7 cellular contexts compared by ENCODE assay signal in genomic region chr1:153572569-153573015, GRCh38. TPM values are rescaled to one million over a fixed set of nuclear protein-coding genes. Genes with fewer than 3 reads are reported as not detected.
DNase-seq lines count a peak whose midpoint lies in the region; ATAC-seq and TF ChIP-seq lines count a peak whose summit lies in the region.

No MANE protein-coding gene starts in this region.

- no peaks in the 10 kb centered on the region for H3K36me3 Mint-ChIP-seq in activated T-cell treated with anti-CD3 and anti-CD28 coated beads, Interleukin-2, amount 50 U/mL, for 4 hours (ENCODE audit: insufficient read depth)
- no peaks in the 10 kb centered on the region for H3K36me3 Mint-ChIP-seq in neural crest cell (ENCODE audit: low read depth)

- peak; percentile 76 for TF ChIP-seq CTCF in GM12865 (IDR thresholded peaks at IDR 0.05; ENCODE audit: insufficient read depth, low read depth, low read length, missing control alignments)
- peak; percentile 98 for TF ChIP-seq CTCF in fibroblast of pulmonary artery (IDR thresholded peaks at IDR 0.05; ENCODE audit: low read length, missing control alignments)
- TF ChIP-seq CTCF in neural crest cell (conservative IDR thresholded peaks at IDR 0.05), result peak; percentile 62
- TF ChIP-seq CTCF in transverse colon (IDR thresholded peaks at IDR 0.05), result peak; percentile 76 to 90 (median 81)

- peak; percentile 55 for ATAC-seq in HG03565 (IDR thresholded peaks at IDR 0.05; ENCODE audit: unreplicated experiment)
- peak; percentile 81 to 89 for ATAC-seq in activated T-cell treated with anti-CD3 and anti-CD28 coated beads, Interleukin-2, amount 50 U/mL, for 4 hours

- H3K27me3 Mint-ChIP-seq in activated T-cell treated with anti-CD3 and anti-CD28 coated beads, Interleukin-2, amount 50 U/mL, for 4 hours (ENCODE audit: low read depth), result peaks cover 9% of the 10 kb centered on the region
- H3K27me3 Mint-ChIP-seq in neural crest cell (ENCODE audit: low read depth), result no peaks in the 10 kb centered on the region

- no peaks in the 10 kb centered on the region for H3K9me3 Mint-ChIP-seq in activated T-cell treated with anti-CD3 and anti-CD28 coated beads, Interleukin-2, amount 50 U/mL, for 4 hours
- no peaks in the 10 kb centered on the region for H3K9me3 Mint-ChIP-seq in neural crest cell

- in situ Hi-C loops in transverse colon (cut with MboI; ENCODE audit: low pct_ligation_motif_present in 1 of 4, low pct_unique_long_range_greater_than_20kb in 1 of 4, low sequenced_read_pairs in 3 of 4), result loop anchor here in 1 of 4 donors (10.0 kb wide), 1 partner anchor 92 kb away; no protein-coding TSS in a partner anchor

- no peak for TF ChIP-seq POLR2A in transverse colon (IDR thresholded peaks at IDR 0.05)

- H3K4me3 ChIP-seq in GM12865 (ENCODE audit: low read depth, low read length), result no peak overlapping the region
- no peak overlapping the region for H3K4me3 ChIP-seq in fibroblast of pulmonary artery (replicated peaks; ENCODE audit: low read depth, low read length)
- no peak overlapping the region for H3K4me3 ChIP-seq in transverse colon

- H3K4me3 Mint-ChIP-seq in activated T-cell treated with anti-CD3 and anti-CD28 coated beads, Interleukin-2, amount 50 U/mL, for 4 hours, result no peak overlapping the region
- H3K4me3 Mint-ChIP-seq in neural crest cell, result no peak overlapping the region

- H3K27me3 ChIP-seq in transverse colon, result no peaks in the 10 kb centered on the region

- H3K27ac ChIP-seq in transverse colon, result peak overlapping the region; percentile 29 to 63 (median 59)

- peaks cover 35% of the 10 kb centered on the region for H3K4me1 Mint-ChIP-seq in activated T-cell treated with anti-CD3 and anti-CD28 coated beads, Interleukin-2, amount 50 U/mL, for 4 hours (ENCODE audit: low read depth)
- peaks cover 37% of the 10 kb centered on the region for H3K4me1 Mint-ChIP-seq in neural crest cell

- WGBS in transverse colon (ENCODE audit: low coverage in 1 of 2), 2 donors, result 0 to 13% methylated on average over 3 of the region's 3 CpGs

- no peaks in the 10 kb centered on the region for H3K9me3 ChIP-seq in transverse colon

- H3K36me3 ChIP-seq in transverse colon, result no peaks in the 10 kb centered on the region

- TF ChIP-seq EP300 in transverse colon (IDR thresholded peaks at IDR 0.05; ENCODE audit: low read depth), result no peak

- peak; percentile 73 for DNase-seq in GM12865 (ENCODE audit: low read depth)
- DNase-seq in NOMO-1 (lab: John Stamatoyannopoulos, UW; ENCODE audit: unreplicated experiment in 2 of 2), result peak; percentile 59 to 87
- no peak for DNase-seq in activated T-cell treated with anti-CD3 and anti-CD28 coated beads, Interleukin-2, amount 50 U/mL, for 4 hours
- DNase-seq in fibroblast of pulmonary artery (ENCODE audit: low read depth), result peak; percentile 84
- peak; percentile 36 for DNase-seq in neural crest cell (ENCODE audit: low read depth, low spot score)
- DNase-seq in transverse colon, result peak; percentile 90

- no peak overlapping the region for H3K27ac Mint-ChIP-seq in neural crest cell (ENCODE audit: unreplicated experiment)

- H3K4me1 ChIP-seq in transverse colon, result peaks cover 17 to 38% (median 20%) of the 10 kb centered on the region in 4 donors

- intact Hi-C loops in transverse colon (cut with DNase I; ENCODE audit: low total_unique reads), result no loop called here

RNA-seq across cellular contexts. Expression of gene S100A2, which starts 6.9 kb away (rescaled TPM):
- total RNA-seq in activated T-cell treated with anti-CD3 and anti-CD28 coated beads, Interleukin-2, amount 50 U/mL, for 4 hours, result 1 to 10 TPM in 1 of 3 donors, under 1 TPM in 2; 0.40 to 1.2 (median 0.76) TPM
- not detected in 2 replicates for total RNA-seq in neural crest cell
- total RNA-seq in transverse colon, result 1 to 10 TPM in 1 of 4 donors, not detected in 3; 2.2 TPM

RNA-seq across cellular contexts. Expression of gene S100A3, which starts 23.5 kb away (rescaled TPM):
- total RNA-seq in activated T-cell treated with anti-CD3 and anti-CD28 coated beads, Interleukin-2, amount 50 U/mL, for 4 hours, result not detected
- total RNA-seq in neural crest cell (not detected in 2 replicates), transverse colon (under 1 TPM in 1 of 4 donors, not detected in 3; 0.64 TPM)

RNA-seq across cellular contexts. Expression of gene S100A4, which starts 27.0 kb away (rescaled TPM):
- 10 to 100 TPM; 19.6 to 40.3 (median 21.7) TPM for total RNA-seq in activated T-cell treated with anti-CD3 and anti-CD28 coated beads, Interleukin-2, amount 50 U/mL, for 4 hours
- total RNA-seq in neural crest cell (10.3 and 11.7 TPM in 2 replicates), transverse colon (100 to 1,000 TPM in 1 of 4 donors, 10 to 100 TPM in 3; 40.8 to 138 (median 78.6) TPM)

RNA-seq across cellular contexts. Expression of gene S100A5, which starts 31.9 kb away (rescaled TPM):
- 1 to 10 TPM in 1 of 3 donors, under 1 TPM in 2; 0.74 to 2.5 (median 0.95) TPM for total RNA-seq in activated T-cell treated with anti-CD3 and anti-CD28 coated beads, Interleukin-2, amount 50 U/mL, for 4 hours
- not detected in 2 replicates for total RNA-seq in neural crest cell
- not detected for total RNA-seq in transverse colon

RNA-seq across cellular contexts. Expression of gene S100A6, which starts 36.8 kb away (rescaled TPM):
- total RNA-seq in activated T-cell treated with anti-CD3 and anti-CD28 coated beads, Interleukin-2, amount 50 U/mL, for 4 hours, result 100 to 1,000 TPM; 133 to 188 (median 134) TPM
- not detected in 2 replicates for total RNA-seq in neural crest cell
- 100 to 1,000 TPM; 219 to 881 (median 433) TPM for total RNA-seq in transverse colon
